ENCODE assay signal across 7 cellular contexts in the genomic region with DNA sequence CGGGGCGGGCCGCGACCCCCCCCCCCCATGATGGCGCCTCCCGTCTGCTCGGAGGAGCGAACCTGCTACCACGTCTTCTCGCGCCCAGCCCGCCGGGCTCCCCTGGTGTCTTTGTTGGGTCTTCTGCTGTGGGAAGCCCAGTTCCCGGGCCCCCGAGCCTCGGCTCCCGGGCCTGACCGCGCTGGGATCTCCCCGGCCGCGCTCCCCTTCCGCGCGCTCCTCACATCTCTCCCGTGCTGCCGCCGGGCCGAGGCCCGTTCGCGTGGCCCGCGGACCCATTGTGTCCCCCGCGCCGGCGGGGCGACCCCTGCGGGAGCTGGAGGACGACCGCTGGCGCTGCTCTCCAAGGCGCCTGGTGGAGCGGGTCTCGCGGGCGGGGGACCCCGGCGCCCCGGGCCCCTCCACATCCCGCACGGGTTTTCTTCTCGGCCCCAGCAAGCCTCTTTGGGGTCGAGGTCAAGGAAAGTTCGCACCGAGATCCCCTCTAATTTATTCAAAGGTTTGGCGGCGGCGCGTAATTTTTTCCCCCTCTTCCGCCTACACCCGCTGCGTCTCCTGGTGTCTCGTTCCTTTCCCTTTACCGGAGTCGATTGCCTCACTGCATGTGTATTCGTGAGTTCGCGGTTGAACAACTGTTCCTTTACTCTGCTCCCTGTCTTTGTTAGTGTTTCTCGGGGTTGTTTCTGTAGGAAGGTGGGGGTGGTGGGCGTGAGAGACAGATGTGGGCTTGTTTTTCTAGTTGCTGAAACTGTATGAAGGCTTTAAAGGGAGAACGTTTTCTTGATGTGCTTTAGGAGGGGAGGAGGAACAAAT. TPM values are rescaled to one million over a fixed set of nuclear protein-coding genes. Genes with fewer than 3 reads are reported as not detected.
DNase-seq lines count a peak whose midpoint lies in the region; ATAC-seq, FAIRE-seq and TF ChIP-seq lines count a peak whose summit lies in the region.

No MANE protein-coding gene starts in this region.

- WGBS in liver, result under 1% methylated on average over 73 of the region's 73 CpGs

- POLR2A ChIA-PET in WTC11 (lab: Charles Lee), result no interaction called here

- DNase-seq in GM12892 (ENCODE audit: insufficient read length) (peak; percentile 37), NCI-H1694 (lab: John Stamatoyannopoulos, UW) (peak; percentile 17), WTC11 (ENCODE audit: low spot score) (peak; percentile 45), dedifferentiated amniotic fluid mesenchymal stem cell (ENCODE audit: extremely low spot score) (peak; percentile 58)
- peak; percentile 75 for DNase-seq in stimulated activated CD4-positive, alpha-beta T cell treated with anti-CD3 and anti-CD28 coated beads, Interleukin-4, amount 100 ng/mL, for 1 hour

- peaks cover 20% of the 10 kb centered on the region for H3K4me1 Mint-ChIP-seq in WTC11

- no peak for TF ChIP-seq CTCF in WTC11 (IDR thresholded peaks at IDR 0.05)
- TF ChIP-seq CTCF in liver (IDR thresholded peaks at IDR 0.05; ENCODE audit: low read depth, low read length, missing input control), result no peak

- no peaks in the 10 kb centered on the region for H3K36me3 ChIP-seq in liver (ENCODE audit: control insufficient read depth in 4 of 4, insufficient read depth in 3 of 4, low read depth in 1 of 4, low read length in 3 of 4)

- H3K4me3 ChIP-seq in liver (ENCODE audit: low read depth in 1 of 3, low read length in 3 of 3), result peak overlapping the region; percentile 69 to 94 (median 78)

- CTCF ChIA-PET in WTC11 (lab: Charles Lee), result no interaction called here

- peak overlapping the region; percentile 73 to 84 for H3K9ac ChIP-seq in liver (ENCODE audit: low read depth in 1 of 2, low read length in 2 of 2)

- TF ChIP-seq RAD21 in liver (IDR thresholded peaks at IDR 0.05), result peak in 1 of 2 donors; percentile 42

- peaks cover 5% of the 10 kb centered on the region; the same call in 1 of the 2 replicates for H3K36me3 Mint-ChIP-seq in WTC11

- H3K27me3 ChIP-seq in liver (ENCODE audit: control insufficient read depth in 4 of 4, insufficient read depth in 4 of 4, low read length in 3 of 4), result no peaks in the 10 kb centered on the region

- ATAC-seq in HG02610 (IDR thresholded peaks at IDR 0.05; ENCODE audit: unreplicated experiment), result peak; percentile 35
- peak; percentile 58 for ATAC-seq in WTC11

- H3K4me1 ChIP-seq in liver (ENCODE audit: control insufficient read depth in 4 of 4, insufficient read depth in 4 of 4, low read length in 3 of 4), result peaks cover 2 to 41% (median 31%) of the 10 kb centered on the region in 4 donors

- H3K9me3 Mint-ChIP-seq in WTC11, result peaks cover 7% of the 10 kb centered on the region

- FAIRE-seq in GM12892 (lab: Jason Lieb, UNC), result peak; percentile 88

- H3K27ac Mint-ChIP-seq in WTC11, result no peak overlapping the region

- no peaks in the 10 kb centered on the region for H3K9me3 ChIP-seq in liver (ENCODE audit: control insufficient read depth in 4 of 4, low read length in 3 of 4)

- peaks cover 13% of the 10 kb centered on the region for H3K27me3 Mint-ChIP-seq in WTC11 (ENCODE audit: low read depth)

- TF ChIP-seq POLR2A in GM12892 (IDR thresholded peaks at IDR 0.05; ENCODE audit: low read depth, low read length), result no peak

- H3K27ac ChIP-seq in liver (ENCODE audit: low read depth in 1 of 2, low read length in 2 of 2), result peak overlapping the region; percentile 97 to 99

- H3K4me3 Mint-ChIP-seq in WTC11, result no peak overlapping the region

TF ChIP-seq in WTC11, 78 proteins besides CTCF, POLR2A, EP300 and RAD21 (continues in another document):
- TF ChIP-seq NFE2L1 (CRISPR knock-in tag; IDR thresholded peaks at IDR 0.05) (no peak), SMAD4 (CRISPR knock-in tag; IDR thresholded peaks at IDR 0.05) (no peak), SOX15 (CRISPR knock-in tag; IDR thresholded peaks at IDR 0.05) (no peak), ZNF416 (CRISPR knock-in tag; IDR thresholded peaks at IDR 0.05) (no peak), RELA (CRISPR knock-in tag; IDR thresholded peaks at IDR 0.05; ENCODE audit: borderline replicate concordance) (no peak), JUN (CRISPR knock-in tag; IDR thresholded peaks at IDR 0.05) (no peak), PRRX2 (CRISPR knock-in tag; IDR thresholded peaks at IDR 0.05) (no peak), TEAD4 (CRISPR knock-in tag; IDR thresholded peaks at IDR 0.05) (no peak), EMX1 (CRISPR knock-in tag; IDR thresholded peaks at IDR 0.05) (no peak), IRF2 (CRISPR knock-in tag; IDR thresholded peaks at IDR 0.05; ENCODE audit: borderline replicate concordance, low read depth) (no peak), ZNF232 (CRISPR knock-in tag; IDR thresholded peaks at IDR 0.05) (no peak), NFATC4 (CRISPR knock-in tag; IDR thresholded peaks at IDR 0.05) (no peak), ZNF138 (CRISPR knock-in tag; conservative IDR thresholded peaks at IDR 0.05) (no peak), ELF4 (CRISPR knock-in tag; IDR thresholded peaks at IDR 0.05; ENCODE audit: low read depth) (no peak)
- TF ChIP-seq, protein P1, sequence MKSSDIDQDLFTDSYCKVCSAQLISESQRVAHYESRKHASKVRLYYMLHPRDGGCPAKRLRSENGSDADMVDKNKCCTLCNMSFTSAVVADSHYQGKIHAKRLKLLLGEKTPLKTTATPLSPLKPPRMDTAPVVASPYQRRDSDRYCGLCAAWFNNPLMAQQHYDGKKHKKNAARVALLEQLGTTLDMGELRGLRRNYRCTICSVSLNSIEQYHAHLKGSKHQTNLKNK (CRISPR knock-in tag; IDR thresholded peaks at IDR 0.05), result no peak
- TF ChIP-seq, protein P2, sequence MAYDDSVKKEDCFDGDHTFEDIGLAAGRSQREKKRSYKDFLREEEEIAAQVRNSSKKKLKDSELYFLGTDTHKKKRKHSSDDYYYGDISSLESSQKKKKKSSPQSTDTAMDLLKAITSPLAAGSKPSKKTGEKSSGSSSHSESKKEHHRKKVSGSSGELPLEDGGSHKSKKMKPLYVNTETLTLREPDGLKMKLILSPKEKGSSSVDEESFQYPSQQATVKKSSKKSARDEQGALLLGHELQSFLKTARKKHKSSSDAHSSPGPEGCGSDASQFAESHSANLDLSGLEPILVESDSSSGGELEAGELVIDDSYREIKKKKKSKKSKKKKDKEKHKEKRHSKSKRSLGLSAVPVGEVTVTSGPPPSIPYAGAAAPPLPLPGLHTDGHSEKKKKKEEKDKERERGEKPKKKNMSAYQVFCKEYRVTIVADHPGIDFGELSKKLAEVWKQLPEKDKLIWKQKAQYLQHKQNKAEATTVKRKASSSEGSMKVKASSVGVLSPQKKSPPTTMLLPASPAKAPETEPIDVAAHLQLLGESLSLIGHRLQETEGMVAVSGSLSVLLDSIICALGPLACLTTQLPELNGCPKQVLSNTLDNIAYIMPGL (CRISPR knock-in tag; IDR thresholded peaks at IDR 0.05), result peak; percentile 33; the same call in 1 of the 2 replicates

TF ChIP-seq in liver, 16 proteins besides CTCF, POLR2A, EP300 and RAD21 (continues in another document):
- TF ChIP-seq RXRA (IDR thresholded peaks at IDR 0.05) (peak in 1 of 2 donors; percentile 17), SP1 (IDR thresholded peaks at IDR 0.05) (no peak), HNF4G (IDR thresholded peaks at IDR 0.05) (no peak), NR2F2 (IDR thresholded peaks at IDR 0.05) (no peak), HNF4A (conservative IDR thresholded peaks at IDR 0.05) (peak in 1 of 2 donors; percentile 6), TAF1 (conservative IDR thresholded peaks at IDR 0.05) (no peak), JUND (IDR thresholded peaks at IDR 0.05) (no peak), GABPA (IDR thresholded peaks at IDR 0.05 in 1 of 2, conservative IDR thresholded peaks at IDR 0.05 in 1 of 2) (no peak), YY1 (IDR thresholded peaks at IDR 0.05) (no peak), FOXA1 (IDR thresholded peaks at IDR 0.05) (no peak)
- TF ChIP-seq, protein P3, sequence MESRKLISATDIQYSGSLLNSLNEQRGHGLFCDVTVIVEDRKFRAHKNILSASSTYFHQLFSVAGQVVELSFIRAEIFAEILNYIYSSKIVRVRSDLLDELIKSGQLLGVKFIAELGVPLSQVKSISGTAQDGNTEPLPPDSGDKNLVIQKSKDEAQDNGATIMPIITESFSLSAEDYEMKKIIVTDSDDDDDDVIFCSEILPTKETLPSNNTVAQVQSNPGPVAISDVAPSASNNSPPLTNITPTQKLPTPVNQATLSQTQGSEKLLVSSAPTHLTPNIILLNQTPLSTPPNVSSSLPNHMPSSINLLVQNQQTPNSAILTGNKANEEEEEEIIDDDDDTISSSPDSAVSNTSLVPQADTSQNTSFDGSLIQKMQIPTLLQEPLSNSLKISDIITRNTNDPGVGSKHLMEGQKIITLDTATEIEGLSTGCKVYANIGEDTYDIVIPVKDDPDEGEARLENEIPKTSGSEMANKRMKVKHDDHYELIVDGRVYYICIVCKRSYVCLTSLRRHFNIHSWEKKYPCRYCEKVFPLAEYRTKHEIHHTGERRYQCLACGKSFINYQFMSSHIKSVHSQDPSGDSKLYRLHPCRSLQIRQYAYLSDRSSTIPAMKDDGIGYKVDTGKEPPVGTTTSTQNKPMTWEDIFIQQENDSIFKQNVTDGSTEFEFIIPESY (IDR thresholded peaks at IDR 0.05), result no peak
- TF ChIP-seq, protein P4, sequence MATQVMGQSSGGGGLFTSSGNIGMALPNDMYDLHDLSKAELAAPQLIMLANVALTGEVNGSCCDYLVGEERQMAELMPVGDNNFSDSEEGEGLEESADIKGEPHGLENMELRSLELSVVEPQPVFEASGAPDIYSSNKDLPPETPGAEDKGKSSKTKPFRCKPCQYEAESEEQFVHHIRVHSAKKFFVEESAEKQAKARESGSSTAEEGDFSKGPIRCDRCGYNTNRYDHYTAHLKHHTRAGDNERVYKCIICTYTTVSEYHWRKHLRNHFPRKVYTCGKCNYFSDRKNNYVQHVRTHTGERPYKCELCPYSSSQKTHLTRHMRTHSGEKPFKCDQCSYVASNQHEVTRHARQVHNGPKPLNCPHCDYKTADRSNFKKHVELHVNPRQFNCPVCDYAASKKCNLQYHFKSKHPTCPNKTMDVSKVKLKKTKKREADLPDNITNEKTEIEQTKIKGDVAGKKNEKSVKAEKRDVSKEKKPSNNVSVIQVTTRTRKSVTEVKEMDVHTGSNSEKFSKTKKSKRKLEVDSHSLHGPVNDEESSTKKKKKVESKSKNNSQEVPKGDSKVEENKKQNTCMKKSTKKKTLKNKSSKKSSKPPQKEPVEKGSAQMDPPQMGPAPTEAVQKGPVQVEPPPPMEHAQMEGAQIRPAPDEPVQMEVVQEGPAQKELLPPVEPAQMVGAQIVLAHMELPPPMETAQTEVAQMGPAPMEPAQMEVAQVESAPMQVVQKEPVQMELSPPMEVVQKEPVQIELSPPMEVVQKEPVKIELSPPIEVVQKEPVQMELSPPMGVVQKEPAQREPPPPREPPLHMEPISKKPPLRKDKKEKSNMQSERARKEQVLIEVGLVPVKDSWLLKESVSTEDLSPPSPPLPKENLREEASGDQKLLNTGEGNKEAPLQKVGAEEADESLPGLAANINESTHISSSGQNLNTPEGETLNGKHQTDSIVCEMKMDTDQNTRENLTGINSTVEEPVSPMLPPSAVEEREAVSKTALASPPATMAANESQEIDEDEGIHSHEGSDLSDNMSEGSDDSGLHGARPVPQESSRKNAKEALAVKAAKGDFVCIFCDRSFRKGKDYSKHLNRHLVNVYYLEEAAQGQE (IDR thresholded peaks at IDR 0.05), result no peak

RNA-seq across cellular contexts. Expression of a gene that starts 0.8 kb away (rescaled TPM):
- polyA plus RNA-seq in GM12892 (2012; ENCODE audit: missing spikeins), result 5.0 TPM
- 14.1 to 15.4 TPM (median 15.1 TPM) in 3 replicates for total RNA-seq in WTC11 (2021)
- 10 to 100 TPM in 1 of 2 donors, 1 to 10 TPM in 1; 6.3 to 43.8 TPM for total RNA-seq in liver
- polyA plus RNA-seq in liver, result 10 to 100 TPM; 10.5 to 18.8 TPM

Comparison
In these comparisons a context has a peak if more than half of its experiments do, and no peak if none do; other contexts are left out.
1. Peak in every context shown above with its lines: DNase-seq, ATAC-seq, H3K4me3 ChIP-seq and H3K27ac ChIP-seq.
2. DNase-seq: peak in every context shown above with its lines; median percentile 75 in stimulated activated CD4-positive, alpha-beta T cell treated with anti-CD3 and anti-CD28 coated beads, Interleukin-4, amount 100 ng/mL, for 1 hour; 58 in dedifferentiated amniotic fluid mesenchymal stem cell; 45 in WTC11; 37 in GM12892; 17 in NCI-H1694.